ENCODE assay signal across 22 cellular contexts in genomic region chrX:85419293-85419692, GRCh38. TPM values are rescaled to one million over a fixed set of nuclear protein-coding genes. Genes with fewer than 3 reads are reported as not detected.
DNase-seq lines count a peak whose midpoint lies in the region; TF ChIP-seq lines count a peak whose summit lies in the region.
"Had no signal": no experiment of that assay in that cellular context is flagged by ENCODE, and none has a peak within 500 bp of the region (broad histone marks: within the 10 kb centered on the region; RNA-seq: fewer than 3 reads in every experiment).

No MANE protein-coding gene starts in this region.

- DNase-seq in MCF 10A (ENCODE audit: unreplicated experiment) (peak; percentile 34), breast epithelium (ENCODE audit: low spot score in 2 of 2) (no peak), mammary epithelial cell (peak; percentile 41), epithelial cell of prostate (ENCODE audit: low read depth, low spot score) (peak; percentile 6), ovary (no peak), GM20000 (ENCODE audit: low spot score) (no peak), NCI-H2227 treated with DMSO at 0.1 percent for 48 hours (lab: John Stamatoyannopoulos, UW) (no peak)
- DNase-seq: Caco-2; CD4-positive, CD25-positive, alpha-beta regulatory T cell; CD8-positive, alpha-beta T cell; DMS153; EL; GDM1; HFFc6 had no signal

- dilution Hi-C loops in mammary epithelial cell (cut with HindIII; ENCODE audit: low sequenced_read_pairs): no loop called here

- no peaks in the 10 kb centered on the region for H3K36me3 Mint-ChIP-seq in MCF 10A (ENCODE audit: insufficient read depth, unreplicated experiment)
- H3K36me3 Mint-ChIP-seq: CD4-positive, CD25-positive, alpha-beta regulatory T cell; CD8-positive, alpha-beta T cell had no signal

- H3K4me3 ChIP-seq in breast epithelium (no peak overlapping the region), mammary epithelial cell (replicated peaks in 1 of 3; ENCODE audit: insufficient read depth in 1 of 3, low read depth in 2 of 3, low read length in 3 of 3) (no peak overlapping the region), ovary (no peak overlapping the region)
- H3K4me3 ChIP-seq: BLaER1, GM12878, GM23338, HAP-1 had no signal

- TF ChIP-seq EP300 in ovary (IDR thresholded peaks at IDR 0.05): no peak

- H3K36me3 ChIP-seq in breast epithelium (no peaks in the 10 kb centered on the region), mammary epithelial cell (ENCODE audit: insufficient read depth, low read length) (no peaks in the 10 kb centered on the region), ovary (no peaks in the 10 kb centered on the region)
- H3K36me3 ChIP-seq: BLaER1, HAP-1 had no signal

- in situ Hi-C loops in mammary epithelial cell (cut with MboI; ENCODE audit: low sequenced_read_pairs in 2 of 2): no loop called here

- POLR2A ChIA-PET in MCF 10A (lab: Yijun Ruan, JAX): no interaction called here

- no peak overlapping the region for H3K4me2 ChIP-seq in mammary epithelial cell (ENCODE audit: insufficient read depth, low read depth, low read length)
- H3K4me2 ChIP-seq: BLaER1, GM23338 had no signal

- no peaks in the 10 kb centered on the region for H3K4me1 ChIP-seq in breast epithelium
- H3K4me1 ChIP-seq in mammary epithelial cell (ENCODE audit: insufficient read depth, low read length): no peaks in the 10 kb centered on the region
- no peaks in the 10 kb centered on the region for H3K4me1 ChIP-seq in ovary (ENCODE audit: insufficient read depth)
- H3K4me1 ChIP-seq: BLaER1, Caco-2, HAP-1 had no signal

- H3K9me3 ChIP-seq in breast epithelium: peaks cover 0 to 9% of the 10 kb centered on the region in 2 donors
- no peaks in the 10 kb centered on the region for H3K9me3 ChIP-seq in mammary epithelial cell (replicated peaks; ENCODE audit: insufficient read depth, low read length)
- H3K9me3 ChIP-seq in ovary: no peaks in the 10 kb centered on the region
- H3K9me3 ChIP-seq: BLaER1, Caco-2 had no signal

- H3K9ac ChIP-seq in mammary epithelial cell (ENCODE audit: insufficient read depth, low read length): no peak overlapping the region
- H3K9ac ChIP-seq: BLaER1 had no signal

- H2AFZ ChIP-seq in mammary epithelial cell (ENCODE audit: low read depth, low read length): no peak overlapping the region
- H2AFZ ChIP-seq: GM23338 had no signal

- TF ChIP-seq CTCF in MCF 10A (IDR thresholded peaks at IDR 0.05; ENCODE audit: unreplicated experiment): no peak
- TF ChIP-seq CTCF in breast epithelium (IDR thresholded peaks at IDR 0.05): no peak
- no peak for TF ChIP-seq CTCF in mammary epithelial cell (conservative IDR thresholded peaks at IDR 0.05 in 1 of 2, IDR thresholded peaks at IDR 0.05 in 1 of 2; ENCODE audit: extremely low read depth in 1 of 2, insufficient read depth in 1 of 2, low read depth in 1 of 2, low read length in 2 of 2)
- TF ChIP-seq CTCF in ovary (IDR thresholded peaks at IDR 0.05): no peak
- TF ChIP-seq CTCF in GM20000 (IDR thresholded peaks at IDR 0.05; ENCODE audit: extremely low read depth, missing control alignments): no peak

- H3K9me3 Mint-ChIP-seq in MCF 10A (ENCODE audit: unreplicated experiment): peaks cover 17% of the 10 kb centered on the region
- H3K9me3 Mint-ChIP-seq: CD8-positive, alpha-beta T cell; GM23338 had no signal

- no peak overlapping the region for H3K27ac Mint-ChIP-seq in MCF 10A (ENCODE audit: low read depth, unreplicated experiment)
- H3K27ac Mint-ChIP-seq: B cell; CD4-positive, CD25-positive, alpha-beta regulatory T cell; CD8-positive, alpha-beta T cell; GM23338; HFFc6 had no signal

- no peaks in the 10 kb centered on the region for H3K79me2 ChIP-seq in mammary epithelial cell (ENCODE audit: insufficient read depth, low read length)

- CTCF ChIA-PET in MCF 10A (lab: Yijun Ruan, JAX) (no interaction called here), mammary epithelial cell (lab: Charles Lee; ENCODE audit: low non-redundant PET) (no interaction called here)

- H4K20me1 ChIP-seq in mammary epithelial cell (ENCODE audit: insufficient read depth, low read length): no peaks in the 10 kb centered on the region
- H4K20me1 ChIP-seq: BLaER1 had no signal

- no peak overlapping the region for H3K4me3 Mint-ChIP-seq in MCF 10A (ENCODE audit: unreplicated experiment)
- H3K4me3 Mint-ChIP-seq: B cell; CD4-positive, CD25-positive, alpha-beta regulatory T cell; CD8-positive, alpha-beta T cell; GM23338; HFFc6 had no signal

- BruUV-seq in MCF 10A (replicated peaks; lab: Mats Ljungman, UMichigan) (no TSS peak), mammary epithelial cell (replicated peaks; lab: Mats Ljungman, UMichigan) (no TSS peak)

- H3K4me1 Mint-ChIP-seq in MCF 10A (ENCODE audit: insufficient read depth, unreplicated experiment): no peaks in the 10 kb centered on the region
- H3K4me1 Mint-ChIP-seq: B cell; CD4-positive, CD25-positive, alpha-beta regulatory T cell; GM23338 had no signal

- TF ChIP-seq POLR2A in breast epithelium (IDR thresholded peaks at IDR 0.05) (no peak), ovary (IDR thresholded peaks at IDR 0.05) (no peak)

- intact Hi-C loops in MCF 10A (cut with micrococcal nuclease) (no loop called here), breast epithelium (cut with DNase I; ENCODE audit: low total_unique reads) (no loop called here), mammary epithelial cell (cut with micrococcal nuclease) (no loop called here), ovary (cut with DNase I) (no loop called here)

- H3K27me3 Mint-ChIP-seq in MCF 10A (ENCODE audit: insufficient read depth, unreplicated experiment): no peaks in the 10 kb centered on the region
- H3K27me3 Mint-ChIP-seq: B cell; CD4-positive, CD25-positive, alpha-beta regulatory T cell had no signal

- H3K27ac ChIP-seq in breast epithelium: no peak overlapping the region
- H3K27ac ChIP-seq in mammary epithelial cell (ENCODE audit: insufficient read depth, low read depth, low read length): no peak overlapping the region
- H3K27ac ChIP-seq in epithelial cell of prostate: no peak overlapping the region
- no peak overlapping the region for H3K27ac ChIP-seq in ovary
- H3K27ac ChIP-seq: 22Rv1, BLaER1, C4-2B had no signal

- H3K27me3 ChIP-seq in breast epithelium (peaks cover 0 to 4% of the 10 kb centered on the region in 2 donors), mammary epithelial cell (ENCODE audit: insufficient read depth, low read length) (no peaks in the 10 kb centered on the region), ovary (no peaks in the 10 kb centered on the region)

RNA-seq across cellular contexts. Expression of gene POF1B, which starts 39.8 kb away (rescaled TPM):
- total RNA-seq in MCF 10A (2022) (0.37 and 1.1 TPM in 2 replicates), breast epithelium (10 to 100 TPM in 1 of 3 donors, 1 to 10 TPM in 1, under 1 TPM in 1; 0.48 to 19.5 (median 6.2) TPM), mammary epithelial cell (under 1 TPM; under 0.01 to 0.96 TPM), ovary (1 to 10 TPM in 1 of 7 donors, under 1 TPM in 6; 0.08 to 2.9 (median 0.54) TPM)
- polyA plus RNA-seq in mammary epithelial cell (1.3 TPM), ovary (under 1 TPM; 0.07 to 0.58 TPM)
- 3.3 TPM for polyA minus RNA-seq in mammary epithelial cell
- total RNA-seq: CD8-positive, alpha-beta T cell; HFFc6 had no signal
- polyA plus RNA-seq: AG04450 had no signal

Comparison
In these comparisons a context has a peak if more than half of its experiments do, and no peak if none do; other contexts are left out.
1. DNase-seq: peak in MCF 10A (single experiment), mammary epithelial cell (single experiment) and epithelial cell of prostate (single experiment); none in breast epithelium (0 of 2), ovary (0 of 5), GM20000 (single experiment) and NCI-H2227 treated with DMSO at 0.1 percent for 48 hours (single experiment).